Comparison of ENCODE assay signal across 8 cellular contexts in genomic region chr15:20579662-20580061, GRCh38. TPM values are rescaled to one million over a fixed set of nuclear protein-coding genes. Genes with fewer than 3 reads are reported as not detected.
"Had no signal": no experiment of that assay in that cellular context is flagged by ENCODE, and none has a peak within 500 bp of the region (broad histone marks: within the 10 kb centered on the region; RNA-seq: fewer than 3 reads in every experiment).

No MANE protein-coding gene starts in this region.

RNA-seq across cellular contexts. Expression of gene GOLGA6L6, which starts 38.1 kb away (rescaled TPM):
- total RNA-seq: LHCN-M2, MCF 10A, NCI-H460, PC-3, Right ventricle myocardium inferior, RPMI7951, SJCRH30, SK-MEL-5 had no signal
